Comparison of ENCODE assay signal across 16 cellular contexts in genomic region chrX:12868747-12869146, GRCh38. TPM values are rescaled to one million over a fixed set of nuclear protein-coding genes. Genes with fewer than 3 reads are reported as not detected.
A peak's percentile ranks its signal among the peaks of the same experiment; 100 is the strongest.
DNase-seq lines count a peak whose midpoint lies in the region; ATAC-seq and TF ChIP-seq lines count a peak whose summit lies in the region.
"Had no signal": no experiment of that assay in that cellular context is flagged by ENCODE, and none has a peak within 500 bp of the region (broad histone marks: within the 10 kb centered on the region; RNA-seq: fewer than 3 reads in every experiment).

No MANE protein-coding gene starts in this region.

- H2AFZ ChIP-seq in KMS-11 (ENCODE audit: low read depth), result 0 out of 2 replicates have a peak overlapping the region, but pooled peaks have one; percentile 38
- H2AFZ ChIP-seq: PC-9 had no signal

- H3K27ac ChIP-seq in KMS-11 (peak overlapping the region; percentile 86), upper lobe of left lung (no peak overlapping the region), coronary artery (peak overlapping the region in 1 of 2 donors; percentile 13)
- H3K27ac ChIP-seq: esophagus squamous epithelium, PC-9 had no signal

- intact Hi-C loops in activated CD4-positive, alpha-beta T cell treated with anti-CD3 and anti-CD28 coated beads for 36 hours (cut with DNase I, micrococcal nuclease), result no loop called here

- H3K27me3 ChIP-seq in KMS-11 (ENCODE audit: insufficient read depth, low read depth), result no peaks in the 10 kb centered on the region
- H3K27me3 ChIP-seq in upper lobe of left lung, result no peaks in the 10 kb centered on the region
- H3K27me3 ChIP-seq: esophagus squamous epithelium had no signal

- H3K36me3 ChIP-seq in KMS-11 (ENCODE audit: insufficient read depth), result no peaks in the 10 kb centered on the region
- H3K36me3 ChIP-seq in upper lobe of left lung, result no peaks in the 10 kb centered on the region
- H3K36me3 ChIP-seq: esophagus squamous epithelium had no signal

- POLR2A ChIA-PET in activated CD4-positive, alpha-beta T cell treated with anti-CD3 and anti-CD28 coated beads for 36 hours (lab: Charles Lee), result no interaction called here

- H3K4me3 ChIP-seq in GM12864 (ENCODE audit: low read depth, low read length) (peak overlapping the region; percentile 51), KMS-11 (IDR thresholded peaks at IDR 0.05; ENCODE audit: insufficient read depth, low read depth, low read length) (no peak overlapping the region), upper lobe of left lung (no peak overlapping the region), coronary artery (no peak overlapping the region)
- H3K4me3 ChIP-seq: esophagus squamous epithelium, PC-9 had no signal

- no peaks in the 10 kb centered on the region for H3K79me2 ChIP-seq in KMS-11 (ENCODE audit: insufficient read depth, low read depth)

- TF ChIP-seq POLR2A in upper lobe of left lung (IDR thresholded peaks at IDR 0.05), result no peak

- peak overlapping the region; percentile 94 for H3K4me2 ChIP-seq in KMS-11
- H3K4me2 ChIP-seq: PC-9 had no signal

- CTCF ChIA-PET in activated CD4-positive, alpha-beta T cell treated with anti-CD3 and anti-CD28 coated beads for 36 hours (lab: Charles Lee), result interaction anchor here (0.5 kb wide), 1 partner anchor 11 kb away, joined by 3 read pairs; no protein-coding TSS in a partner anchor

- peak; percentile 37 for DNase-seq in GM12864 (ENCODE audit: low read depth)
- DNase-seq in NOMO-1 (lab: John Stamatoyannopoulos, UW; ENCODE audit: unreplicated experiment in 2 of 2), result no peak
- DNase-seq in activated CD4-positive, alpha-beta T cell treated with anti-CD3 and anti-CD28 coated beads for 36 hours, result no peak
- DNase-seq in upper lobe of left lung, result no peak
- no peak for DNase-seq in coronary artery (ENCODE audit: low spot score)
- DNase-seq: activated naive CD4-positive, alpha-beta T cell treated with anti-CD3 and anti-CD28 coated beads, Interleukin-2, amount 50 U/mL, for 16 hours; DMS53; esophagus squamous epithelium; KBM-7; mesendoderm; occipital lobe; PC-9; T-helper 9 cell had no signal

- no peaks in the 10 kb centered on the region for H3K27me3 Mint-ChIP-seq in activated CD4-positive, alpha-beta T cell treated with anti-CD3 and anti-CD28 coated beads for 36 hours

- H3K36me3 Mint-ChIP-seq in activated CD4-positive, alpha-beta T cell treated with anti-CD3 and anti-CD28 coated beads for 36 hours (ENCODE audit: low read depth), result no peaks in the 10 kb centered on the region

- no peaks in the 10 kb centered on the region for H3K9me3 Mint-ChIP-seq in activated CD4-positive, alpha-beta T cell treated with anti-CD3 and anti-CD28 coated beads for 36 hours (ENCODE audit: low read depth)

- WGBS in upper lobe of left lung, 2 donors, result 57 to 71% methylated on average over 4 of the region's 4 CpGs

- TF ChIP-seq EP300 in upper lobe of left lung (IDR thresholded peaks at IDR 0.05), result no peak

- H3K27ac Mint-ChIP-seq in activated CD4-positive, alpha-beta T cell treated with anti-CD3 and anti-CD28 coated beads for 36 hours, result no peak overlapping the region

- no peak overlapping the region for H3K4me3 Mint-ChIP-seq in activated CD4-positive, alpha-beta T cell treated with anti-CD3 and anti-CD28 coated beads for 36 hours

- ATAC-seq in GM19463 (IDR thresholded peaks at IDR 0.05; ENCODE audit: unreplicated experiment) (peak; percentile 64), HG02938 (IDR thresholded peaks at IDR 0.05; ENCODE audit: unreplicated experiment) (peak; percentile 53), upper lobe of left lung (ENCODE audit: low FRiP score in 2 of 2) (no peak)
- no peak for ATAC-seq in activated CD4-positive, alpha-beta T cell treated with anti-CD3 and anti-CD28 coated beads for 36 hours

- no peak overlapping the region; the same call in 1 of the 2 replicates for H3K9ac ChIP-seq in KMS-11

- H4K20me1 ChIP-seq in KMS-11 (ENCODE audit: insufficient read depth), result no peaks in the 10 kb centered on the region

- H3K4me1 Mint-ChIP-seq in activated CD4-positive, alpha-beta T cell treated with anti-CD3 and anti-CD28 coated beads for 36 hours, result peaks cover 5% of the 10 kb centered on the region

- H3K9me3 ChIP-seq in upper lobe of left lung, result peaks cover 0 to 11% (median 0%) of the 10 kb centered on the region in 4 donors

- TF ChIP-seq CTCF in GM12864 (IDR thresholded peaks at IDR 0.05; ENCODE audit: low read depth, low read length, missing control alignments) (no peak), KMS-11 (conservative IDR thresholded peaks at IDR 0.05; ENCODE audit: low read depth, low read length) (no peak), upper lobe of left lung (IDR thresholded peaks at IDR 0.05) (no peak), coronary artery (IDR thresholded peaks at IDR 0.05) (no peak)

- H3K4me1 ChIP-seq in KMS-11 (ENCODE audit: low read depth, poor library complexity, severe bottlenecking) (peaks cover 76% of the 10 kb centered on the region), upper lobe of left lung (no peaks in the 10 kb centered on the region)
- H3K4me1 ChIP-seq: esophagus squamous epithelium had no signal

RNA-seq across cellular contexts. Expression of gene TLR7, which starts 1.9 kb away (rescaled TPM):
- under 1 TPM in 1 of 2 experiments, not detected in 1; 0.04 TPM for total RNA-seq in activated CD4-positive, alpha-beta T cell treated with anti-CD3 and anti-CD28 coated beads for 36 hours
- total RNA-seq in upper lobe of left lung, result 1 to 10 TPM in 5 of 6 donors, under 1 TPM in 1; 0.67 to 5.5 (median 1.6) TPM
- total RNA-seq: PC-9 had no signal

RNA-seq across cellular contexts. Expression of gene TLR8, which starts 37.7 kb away (rescaled TPM):
- not detected for total RNA-seq in activated CD4-positive, alpha-beta T cell treated with anti-CD3 and anti-CD28 coated beads for 36 hours
- 10 to 100 TPM in 3 of 6 donors, 1 to 10 TPM in 3; 2.3 to 24.5 (median 9.3) TPM for total RNA-seq in upper lobe of left lung
- total RNA-seq: PC-9 had no signal

Comparison
In these comparisons a context has a peak if more than half of its experiments do, and no peak if none do; other contexts are left out.
1. ATAC-seq: peak in GM19463 (single experiment) and HG02938 (single experiment); none in activated CD4-positive, alpha-beta T cell treated with anti-CD3 and anti-CD28 coated beads for 36 hours (single experiment) and upper lobe of left lung (0 of 2).